In the genomic region with DNA sequence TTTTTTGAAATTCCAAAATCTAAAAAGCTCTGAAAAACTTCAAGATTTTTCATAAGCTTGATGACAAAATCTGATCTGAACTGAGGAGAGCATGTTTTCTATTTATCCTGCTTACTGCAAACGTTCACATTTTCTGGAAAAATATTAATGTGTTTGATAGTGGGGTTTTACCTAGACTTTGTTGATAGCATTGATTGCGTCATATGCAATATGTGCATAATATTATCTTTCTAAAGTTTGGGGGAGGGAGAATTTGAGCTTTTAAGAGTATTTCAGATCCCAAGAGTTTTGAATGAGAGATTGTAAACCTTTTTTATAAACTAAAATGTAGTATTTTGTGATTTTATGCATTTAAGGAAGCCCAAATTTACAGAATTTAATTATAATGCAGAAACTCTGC, we compare ENCODE assay signal across 23 cellular contexts.
"Had no signal": no experiment of that assay in that cellular context is flagged by ENCODE, and none has a peak within 500 bp of the region (broad histone marks: within the 10 kb centered on the region; RNA-seq: fewer than 3 reads in every experiment).

No MANE protein-coding gene starts in this region.

- H3K36me3 ChIP-seq: esophagus muscularis mucosa, gastroesophageal sphincter, heart right ventricle, left lung, lower lobe of right lung had no signal

- H3K4me1 ChIP-seq: esophagus muscularis mucosa, foreskin keratinocyte, gastroesophageal sphincter, left lung, lower lobe of right lung had no signal

- H3K4me1 Mint-ChIP-seq: naive B cell had no signal

- H3K36me3 Mint-ChIP-seq: mesothelial cell of epicardium, naive B cell had no signal

- DNase-seq: dermis blood vessel endothelial cell; dorsolateral prefrontal cortex; effector CD4-positive, alpha-beta T cell; effector memory CD4-positive, alpha-beta T cell; foreskin keratinocyte; heart right ventricle; hippocampal formation; left cardiac atrium; left lung; left ventricle myocardium superior; lower lobe of right lung; mesenchymal stem cell; mucosa of descending colon; naive B cell had no signal

- H3K27me3 ChIP-seq: esophagus muscularis mucosa, foreskin keratinocyte, gastroesophageal sphincter, heart right ventricle, left lung had no signal

- ATAC-seq: foreskin keratinocyte, gastroesophageal sphincter, heart right ventricle, left cardiac atrium, left lung, left ventricle myocardium superior, mucosa of descending colon had no signal

- H3K4me3 Mint-ChIP-seq: mesothelial cell of epicardium, naive B cell had no signal

- H3K27ac ChIP-seq: coronary artery, dorsolateral prefrontal cortex, esophagus muscularis mucosa, foreskin keratinocyte, gastroesophageal sphincter, heart right ventricle, left lung, lower lobe of right lung had no signal

- H3K9me3 ChIP-seq: esophagus muscularis mucosa, gastroesophageal sphincter, left lung, lower lobe of right lung, mucosa of descending colon had no signal

- FAIRE-seq: colon, endothelial cell of umbilical vein, frontal cortex, islet of Langerhans, keratinocyte had no signal

- H3K27ac Mint-ChIP-seq: mesothelial cell of epicardium, naive B cell had no signal

- H3K4me3 ChIP-seq: coronary artery, dorsolateral prefrontal cortex, esophagus muscularis mucosa, gastroesophageal sphincter, heart right ventricle, left lung, lower lobe of right lung, mucosa of descending colon had no signal
